In genomic region chr5:57181151-57181550, GRCh38 we compare ENCODE assay signal across 1 cellular context.
TF ChIP-seq lines count a peak whose summit lies in the region.

No MANE protein-coding gene starts in this region.

TF ChIP-seq in GM12878, 131 proteins besides CTCF, POLR2A, EP300 and RAD21 (continued from another document):
- TF ChIP-seq MTA2 (IDR thresholded peaks at IDR 0.05; ENCODE audit: low read depth), result no peak
- no peak for TF ChIP-seq MYC (IDR thresholded peaks at IDR 0.05; ENCODE audit: insufficient read depth, insufficient read length, insufficient replicate concordance, low read length, severe bottlenecking)
- no peak for TF ChIP-seq FOXK2 (IDR thresholded peaks at IDR 0.05)
- TF ChIP-seq WRNIP1 (IDR thresholded peaks at IDR 0.05; ENCODE audit: borderline replicate concordance, low read depth, low read length), result no peak
- no peak for TF ChIP-seq RBBP5 (conservative IDR thresholded peaks at IDR 0.05)
- no peak for TF ChIP-seq PAX8 (IDR thresholded peaks at IDR 0.05)
- no peak for TF ChIP-seq NR2F1 (conservative IDR thresholded peaks at IDR 0.05)
